Comparison of ENCODE assay signal across 1 cellular context in the genomic region with DNA sequence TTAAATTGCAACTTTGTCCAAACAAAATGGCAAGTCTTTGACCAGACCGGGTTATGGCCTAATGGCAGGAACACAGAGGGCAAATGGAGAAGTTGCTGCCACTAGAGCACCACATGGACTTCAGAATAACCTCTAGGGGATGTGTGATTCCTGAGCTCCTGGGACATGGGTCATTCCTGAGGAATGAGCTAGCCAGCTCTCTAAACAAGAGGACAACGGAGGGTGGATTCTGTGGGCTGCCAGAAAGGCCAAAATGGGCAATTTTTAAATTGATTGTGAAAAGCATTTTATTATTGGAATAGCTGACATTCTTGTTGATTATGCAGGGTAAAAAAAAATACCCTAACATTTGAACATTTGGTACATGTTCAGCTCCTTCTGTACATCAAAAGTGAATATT.
A peak's percentile ranks its signal among the peaks of the same experiment; 100 is the strongest.
TF ChIP-seq lines count a peak whose summit lies in the region.

No MANE protein-coding gene starts in this region.

TF ChIP-seq in HepG2, 621 proteins besides CTCF, POLR2A, EP300 and RAD21 (continued from another document):
- TF ChIP-seq PITX1 (CRISPR knock-in tag; IDR thresholded peaks at IDR 0.05) (peak; percentile 26; the same call in 1 of the 2 replicates), BCL6 (CRISPR knock-in tag; IDR thresholded peaks at IDR 0.05) (no peak), STAT5B (CRISPR knock-in tag; IDR thresholded peaks at IDR 0.05) (no peak), MATR3 (CRISPR knock-in tag; IDR thresholded peaks at IDR 0.05) (no peak), XBP1 (CRISPR knock-in tag; IDR thresholded peaks at IDR 0.05) (no peak), ZNF841 (CRISPR knock-in tag; IDR thresholded peaks at IDR 0.05; ENCODE audit: borderline replicate concordance) (no peak), AGO2 (optimal IDR thresholded peaks at IDR 0.05; ENCODE audit: low read depth, low read length) (no peak), XRCC5 (optimal IDR thresholded peaks at IDR 0.05; ENCODE audit: low read length) (no peak), WIZ (CRISPR knock-in tag; IDR thresholded peaks at IDR 0.05) (no peak; the same call in 1 of the 2 replicates), SRSF9 (IDR thresholded peaks at IDR 0.05; ENCODE audit: borderline replicate concordance, insufficient read depth, low read depth, low read length, poor library complexity, severe bottlenecking) (no peak), ZNF335 (CRISPR knock-in tag; IDR thresholded peaks at IDR 0.05) (no peak), CREM (IDR thresholded peaks at IDR 0.05) (no peak), CREM (CRISPR knock-in tag; IDR thresholded peaks at IDR 0.05) (no peak), HNF4A (CRISPR knock-in tag; IDR thresholded peaks at IDR 0.05) (peak; percentile 43), YY1 (IDR thresholded peaks at IDR 0.05; ENCODE audit: insufficient read depth, insufficient replicate concordance, low read depth, low read length) (peak; percentile 23), SMAD9 (CRISPR knock-in tag; IDR thresholded peaks at IDR 0.05) (no peak), PRDM4 (CRISPR knock-in tag; IDR thresholded peaks at IDR 0.05; ENCODE audit: borderline replicate concordance) (no peak), ZNF598 (CRISPR knock-in tag; IDR thresholded peaks at IDR 0.05; ENCODE audit: borderline replicate concordance) (no peak), DMTF1 (CRISPR knock-in tag; IDR thresholded peaks at IDR 0.05) (no peak), ZNF720 (CRISPR knock-in tag; IDR thresholded peaks at IDR 0.05) (no peak), KAT7 (CRISPR knock-in tag; IDR thresholded peaks at IDR 0.05; ENCODE audit: borderline replicate concordance) (no peak), RBAK (CRISPR knock-in tag; IDR thresholded peaks at IDR 0.05) (no peak), CAMTA2 (CRISPR knock-in tag; IDR thresholded peaks at IDR 0.05; ENCODE audit: borderline replicate concordance) (no peak), ZNF644 (CRISPR knock-in tag; IDR thresholded peaks at IDR 0.05; ENCODE audit: low read depth) (peak; percentile 89)
- TF ChIP-seq, protein P1, sequence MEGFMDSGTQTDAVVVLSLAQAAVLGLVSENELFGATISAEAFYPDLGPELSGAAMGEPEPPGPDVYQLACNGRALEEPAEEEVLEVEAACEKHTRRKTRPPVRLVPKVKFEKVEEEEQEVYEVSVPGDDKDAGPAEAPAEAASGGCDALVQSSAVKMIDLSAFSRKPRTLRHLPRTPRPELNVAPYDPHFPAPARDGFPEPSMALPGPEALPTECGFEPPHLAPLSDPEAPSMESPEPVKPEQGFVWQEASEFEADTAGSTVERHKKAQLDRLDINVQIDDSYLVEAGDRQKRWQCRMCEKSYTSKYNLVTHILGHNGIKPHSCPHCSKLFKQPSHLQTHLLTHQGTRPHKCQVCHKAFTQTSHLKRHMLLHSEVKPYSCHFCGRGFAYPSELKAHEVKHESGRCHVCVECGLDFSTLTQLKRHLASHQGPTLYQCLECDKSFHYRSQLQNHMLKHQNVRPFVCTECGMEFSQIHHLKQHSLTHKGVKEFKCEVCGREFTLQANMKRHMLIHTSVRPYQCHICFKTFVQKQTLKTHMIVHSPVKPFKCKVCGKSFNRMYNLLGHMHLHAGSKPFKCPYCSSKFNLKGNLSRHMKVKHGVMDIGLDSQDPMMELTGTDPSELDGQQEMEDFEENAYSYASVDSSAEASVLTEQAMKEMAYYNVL (CRISPR knock-in tag; IDR thresholded peaks at IDR 0.05; ENCODE audit: borderline replicate concordance), result no peak
- TF ChIP-seq, protein P2, sequence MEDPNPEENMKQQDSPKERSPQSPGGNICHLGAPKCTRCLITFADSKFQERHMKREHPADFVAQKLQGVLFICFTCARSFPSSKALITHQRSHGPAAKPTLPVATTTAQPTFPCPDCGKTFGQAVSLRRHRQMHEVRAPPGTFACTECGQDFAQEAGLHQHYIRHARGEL (CRISPR knock-in tag; IDR thresholded peaks at IDR 0.05), result no peak
- TF ChIP-seq, protein P3, sequence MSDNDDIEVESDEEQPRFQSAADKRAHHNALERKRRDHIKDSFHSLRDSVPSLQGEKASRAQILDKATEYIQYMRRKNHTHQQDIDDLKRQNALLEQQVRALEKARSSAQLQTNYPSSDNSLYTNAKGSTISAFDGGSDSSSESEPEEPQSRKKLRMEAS (IDR thresholded peaks at IDR 0.05), result peak; percentile 55; the same call in 1 of the 2 replicates
TF ChIP-seq in HepG2: peak in this region for 34.
